In genomic region chr1:150553392-150554085, GRCh38 we compare ENCODE assay signal across 1 cellular context.
TF ChIP-seq lines count a peak whose summit lies in the region.

No MANE protein-coding gene starts in this region.

TF ChIP-seq in GM12878, 131 proteins besides CTCF, POLR2A, EP300 and RAD21:
- TF ChIP-seq MEF2A (IDR thresholded peaks at IDR 0.05; ENCODE audit: insufficient read depth, low read depth, low read length), result no peak
- TF ChIP-seq ETV6 (conservative IDR thresholded peaks at IDR 0.05 in 1 of 2, IDR thresholded peaks at IDR 0.05 in 1 of 2; ENCODE audit: borderline replicate concordance in 1 of 2, low read depth in 1 of 2), result no peak
- no peak for TF ChIP-seq SMARCA5 (IDR thresholded peaks at IDR 0.05)
- TF ChIP-seq IKZF2 (IDR thresholded peaks at IDR 0.05), result no peak
- no peak for TF ChIP-seq BCL3 (IDR thresholded peaks at IDR 0.05; ENCODE audit: borderline replicate concordance, insufficient read depth, low read depth, low read length, poor library complexity, severe bottlenecking)
- TF ChIP-seq GABPA (IDR thresholded peaks at IDR 0.05; ENCODE audit: low read depth), result no peak
- no peak for TF ChIP-seq ZNF207 (IDR thresholded peaks at IDR 0.05; ENCODE audit: borderline replicate concordance)
- TF ChIP-seq ZNF274 (IDR thresholded peaks at IDR 0.05; ENCODE audit: insufficient read depth, insufficient read length), result no peak
- TF ChIP-seq SMAD5 (IDR thresholded peaks at IDR 0.05; ENCODE audit: low read depth), result no peak
- TF ChIP-seq GATAD2B (conservative IDR thresholded peaks at IDR 0.05; ENCODE audit: low read depth), result no peak
- no peak for TF ChIP-seq MYB (IDR thresholded peaks at IDR 0.05; ENCODE audit: borderline replicate concordance, low read depth, low read length)
- TF ChIP-seq JUNB (IDR thresholded peaks at IDR 0.05), result no peak
